In genomic region chrX:46626566-46626965, GRCh38 we compare ENCODE assay signal across 13 cellular contexts. TPM values are rescaled to one million over a fixed set of nuclear protein-coding genes. Genes with fewer than 3 reads are reported as not detected.
DNase-seq lines count a peak whose midpoint lies in the region; ATAC-seq and TF ChIP-seq lines count a peak whose summit lies in the region.
"Had no signal": no experiment of that assay in that cellular context is flagged by ENCODE, and none has a peak within 500 bp of the region (broad histone marks: within the 10 kb centered on the region; RNA-seq: fewer than 3 reads in every experiment).

No MANE protein-coding gene starts in this region.

- no peaks in the 10 kb centered on the region for H3K27me3 ChIP-seq in vagina
- H3K27me3 ChIP-seq: MG63, testis had no signal

- no peaks in the 10 kb centered on the region for H3K36me3 ChIP-seq in vagina
- H3K36me3 ChIP-seq: MG63 had no signal

- ATAC-seq in GM18519 (IDR thresholded peaks at IDR 0.05; ENCODE audit: low FRiP score, unreplicated experiment): no peak
- ATAC-seq in HG03135 (IDR thresholded peaks at IDR 0.05; ENCODE audit: unreplicated experiment): no peak
- ATAC-seq: Panc1 had no signal

- DNase-seq in stimulated activated CD4-positive, alpha-beta T cell treated with anti-CD3 and anti-CD28 coated beads, Interleukin-1b, Interleukin-23, amount 100 ng/mL, for 48 hours: peak; percentile 48
- no peak for DNase-seq in stimulated activated CD4-positive, alpha-beta T cell treated with anti-CD3 and anti-CD28 coated beads, Interleukin-4, amount 100 ng/mL, for 1 hour
- DNase-seq in SIG-M5 treated with dmso at 0.1 percent for 504 hours (lab: John Stamatoyannopoulos, UW; ENCODE audit: unreplicated experiment) (peak; percentile 77), choroid plexus epithelial cell (ENCODE audit: low read depth) (peak; percentile 16), vagina (ENCODE audit: extremely low spot score in 2 of 2) (no peak), RKO (ENCODE audit: low spot score) (no peak)
- DNase-seq: Caco-2, head of caudate nucleus, MG63, testis had no signal

- H3K9me3 ChIP-seq in vagina: no peaks in the 10 kb centered on the region
- H3K9me3 ChIP-seq: Caco-2, MG63, testis had no signal

- TF ChIP-seq CTCF in choroid plexus epithelial cell (conservative IDR thresholded peaks at IDR 0.05; ENCODE audit: low read depth, low read length) (no peak), vagina (IDR thresholded peaks at IDR 0.05) (no peak)

- intact Hi-C loops in vagina (cut with DNase I): no loop called here

- TF ChIP-seq POLR2A in vagina (IDR thresholded peaks at IDR 0.05): no peak

- peak overlapping the region; percentile 37 for H3K27ac ChIP-seq in vagina

- no peak overlapping the region for H3K4me3 ChIP-seq in choroid plexus epithelial cell (ENCODE audit: low read depth, low read length)
- H3K4me3 ChIP-seq in vagina: no peak overlapping the region
- H3K4me3 ChIP-seq: MG63, testis had no signal

- no peaks in the 10 kb centered on the region for H3K4me1 ChIP-seq in vagina
- H3K4me1 ChIP-seq: Caco-2 had no signal

RNA-seq across cellular contexts. Expression of gene CHST7, which starts 53.0 kb away (rescaled TPM):
- 20.6 TPM for total RNA-seq in vagina

Comparison
In these comparisons a context has a peak if more than half of its experiments do, and no peak if none do; other contexts are left out.
1. DNase-seq: peak in stimulated activated CD4-positive, alpha-beta T cell treated with anti-CD3 and anti-CD28 coated beads, Interleukin-1b, Interleukin-23, amount 100 ng/mL, for 48 hours (single experiment), SIG-M5 treated with dmso at 0.1 percent for 504 hours (single experiment) and choroid plexus epithelial cell (single experiment); none in stimulated activated CD4-positive, alpha-beta T cell treated with anti-CD3 and anti-CD28 coated beads, Interleukin-4, amount 100 ng/mL, for 1 hour (single experiment), vagina (0 of 2) and RKO (single experiment).